16 cellular contexts compared by ENCODE assay signal in the genomic region with DNA sequence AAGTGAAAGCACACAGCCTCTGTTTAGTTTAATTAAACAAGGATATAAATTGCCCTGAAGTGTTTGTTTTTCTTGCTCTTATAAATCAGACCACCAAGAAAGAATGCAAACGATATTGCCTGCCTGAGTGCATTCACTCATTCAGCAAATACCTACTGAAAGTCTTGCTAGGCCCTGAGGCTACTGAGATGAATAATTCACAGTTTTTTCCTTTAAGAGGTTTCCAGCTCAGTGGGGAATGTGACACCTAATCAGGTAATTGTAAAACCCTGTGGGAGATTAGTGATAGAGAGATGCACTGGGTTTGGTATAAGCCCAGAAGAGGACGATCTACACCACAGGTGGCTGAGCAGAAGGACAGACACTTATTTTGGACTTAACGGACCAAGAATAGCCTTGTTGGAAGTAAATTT.
DNase-seq lines count a peak whose midpoint lies in the region; ATAC-seq lines count a peak whose summit lies in the region.
"Had no signal": no experiment of that assay in that cellular context is flagged by ENCODE, and none has a peak within 500 bp of the region (broad histone marks: within the 10 kb centered on the region; RNA-seq: fewer than 3 reads in every experiment).

No MANE protein-coding gene starts in this region.

- H3K4me1 ChIP-seq in iPS-20b (ENCODE audit: insufficient read depth, low read length) = peaks cover 25% of the 10 kb centered on the region
- H3K4me1 ChIP-seq: prostate gland, stomach had no signal

- no peaks in the 10 kb centered on the region; the same call in 1 of the 2 replicates for H3K36me3 ChIP-seq in iPS-20b (ENCODE audit: insufficient read depth, low read depth, low read length)
- H3K36me3 ChIP-seq: brain microvascular endothelial cell, prostate gland, stomach had no signal

- ATAC-seq in HG02610 (IDR thresholded peaks at IDR 0.05; ENCODE audit: unreplicated experiment) = peak; percentile 34
- ATAC-seq in HG03565 (IDR thresholded peaks at IDR 0.05; ENCODE audit: unreplicated experiment) = no peak
- no peak for ATAC-seq in GM18511 (IDR thresholded peaks at IDR 0.05; ENCODE audit: unreplicated experiment)
- no peak for ATAC-seq in HG02970 (IDR thresholded peaks at IDR 0.05; ENCODE audit: low FRiP score, unreplicated experiment)
- ATAC-seq: activated CD4-positive, alpha-beta T cell treated with anti-CD3 and anti-CD28 coated beads for 36 hours had no signal

- no peak overlapping the region for H3K27ac ChIP-seq in iPS-20b (ENCODE audit: low read length)
- H3K27ac ChIP-seq: brain microvascular endothelial cell, prostate gland, stomach had no signal

- H3K4me3 ChIP-seq in iPS-20b (ENCODE audit: low read length) = peak overlapping the region; percentile 30; the same call in 1 of the 2 replicates
- H3K4me3 ChIP-seq: prostate gland, stomach had no signal

- no peaks in the 10 kb centered on the region for H3K27me3 ChIP-seq in iPS-20b (ENCODE audit: insufficient read depth, low read length)
- H3K27me3 ChIP-seq: brain microvascular endothelial cell, stomach had no signal

- peaks cover 15% of the 10 kb centered on the region for H3K9me3 ChIP-seq in iPS-20b (ENCODE audit: insufficient read depth, low read depth, low read length)
- H3K9me3 ChIP-seq: prostate gland had no signal

- H3K9ac ChIP-seq in iPS-20b (ENCODE audit: low read depth, low read length) = no peak overlapping the region

- peak; percentile 4 for DNase-seq in COR-L47 (lab: John Stamatoyannopoulos, UW)
- DNase-seq in NCI-H774 (lab: John Stamatoyannopoulos, UW) = peak; percentile 25
- DNase-seq in AML-193 (lab: John Stamatoyannopoulos, UW) = no peak
- DNase-seq: activated CD4-positive, alpha-beta T cell treated with anti-CD3 and anti-CD28 coated beads for 36 hours; activated naive CD4-positive, alpha-beta T cell treated with anti-CD3 and anti-CD28 coated beads, Interleukin-2, amount 50 U/mL, for 16 hours; brain microvascular endothelial cell; KBM-7; SIG-M5; stimulated activated CD4-positive, alpha-beta T cell treated with anti-CD3 and anti-CD28 coated beads, Interleukin-15, amount 100 ng/mL, for 24 hours; stomach had no signal

Comparison
In these comparisons a context has a peak if more than half of its experiments do, and no peak if none do; other contexts are left out.
1. DNase-seq: peak in COR-L47 (single experiment) and NCI-H774 (single experiment); none in AML-193 (0 of 2).